17 cellular contexts compared by ENCODE assay signal in the genomic region with DNA sequence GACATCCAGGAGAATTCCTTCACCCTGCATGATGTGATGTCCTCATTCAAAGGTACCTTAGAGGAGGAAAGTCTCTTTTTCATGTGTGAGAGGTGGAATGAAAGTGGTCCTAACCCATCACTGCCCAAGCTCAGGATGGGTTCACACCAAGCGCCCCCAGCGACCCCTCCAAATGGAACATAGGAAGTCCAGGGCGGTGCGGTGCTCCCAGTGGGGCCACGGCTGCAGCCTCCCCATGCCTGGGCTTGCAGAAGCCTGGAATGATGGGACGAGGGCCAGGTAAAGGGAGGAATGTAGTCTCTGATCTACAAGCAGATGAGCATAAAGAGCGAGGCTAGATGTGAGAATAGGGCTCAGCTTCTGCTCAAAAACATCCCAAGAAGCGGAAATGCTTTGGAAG.
A peak's percentile ranks its signal among the peaks of the same experiment; 100 is the strongest.
DNase-seq lines count a peak whose midpoint lies in the region; ATAC-seq and TF ChIP-seq lines count a peak whose summit lies in the region.
"Had no signal": no experiment of that assay in that cellular context is flagged by ENCODE, and none has a peak within 500 bp of the region (broad histone marks: within the 10 kb centered on the region; RNA-seq: fewer than 3 reads in every experiment).

No MANE protein-coding gene starts in this region.

- no peaks in the 10 kb centered on the region for H3K36me3 ChIP-seq in right atrium auricular region
- H3K36me3 ChIP-seq in thyroid gland, result no peaks in the 10 kb centered on the region

- H3K4me3 ChIP-seq in right atrium auricular region, result no peak overlapping the region
- H3K4me3 ChIP-seq in dorsolateral prefrontal cortex, result no peak overlapping the region
- no peak overlapping the region for H3K4me3 ChIP-seq in thyroid gland (replicated peaks in 1 of 3)
- H3K4me3 ChIP-seq: BLaER1, GM23248 had no signal

- TF ChIP-seq CTCF in right atrium auricular region (IDR thresholded peaks at IDR 0.05) (no peak), dorsolateral prefrontal cortex (IDR thresholded peaks at IDR 0.05 in 54 of 56, conservative IDR thresholded peaks at IDR 0.05 in 2 of 56; ENCODE audit: low read depth in 1 of 56, partially characterized antibody in 56 of 56) (no peak), thyroid gland (IDR thresholded peaks at IDR 0.05) (no peak)

- TF ChIP-seq POLR2A in thyroid gland (IDR thresholded peaks at IDR 0.05), result no peak

- WGBS in thyroid gland, 2 donors, result 95 to 98% methylated on average over 8 of the region's 8 CpGs

- H3K9me3 ChIP-seq in right atrium auricular region (no peaks in the 10 kb centered on the region), thyroid gland (no peaks in the 10 kb centered on the region)
- H3K9me3 ChIP-seq: BLaER1, Caco-2 had no signal

- intact Hi-C loops in left cardiac atrium (cut with DNase I), result no loop called here
- intact Hi-C loops in dorsolateral prefrontal cortex (cut with DNase I), result no loop called here
- intact Hi-C loops in thyroid gland (cut with DNase I), result no loop called here

- DNase-seq in right atrium auricular region (ENCODE audit: low spot score) (peak; percentile 34), left cardiac atrium (no peak), dorsolateral prefrontal cortex (no peak), thyroid gland (no peak), NCI-H146 treated with DMSO at 0.1 percent for 48 hours (lab: John Stamatoyannopoulos, UW; ENCODE audit: unreplicated experiment) (no peak), SIG-M5 (lab: John Stamatoyannopoulos, UW) (no peak)
- DNase-seq: Caco-2; CD4-positive, CD25-positive, alpha-beta regulatory T cell; CD8-positive, alpha-beta T cell; DMS153; DND-41; GM23248; H9 had no signal

- no peak for ATAC-seq in left cardiac atrium
- ATAC-seq: CD8-positive, alpha-beta T cell; HCT116 had no signal

- H3K4me1 ChIP-seq in right atrium auricular region (peaks cover 0 to 30% of the 10 kb centered on the region in 2 donors), thyroid gland (peaks cover 23% of the 10 kb centered on the region in 2 donors)

- H3K27me3 ChIP-seq in right atrium auricular region (no peaks in the 10 kb centered on the region), dorsolateral prefrontal cortex (no peaks in the 10 kb centered on the region), thyroid gland (no peaks in the 10 kb centered on the region)
- H3K27me3 ChIP-seq: BLaER1 had no signal

- H3K27ac ChIP-seq in right atrium auricular region, result no peak overlapping the region
- H3K27ac ChIP-seq in dorsolateral prefrontal cortex, result peak overlapping the region in 50 of 59 donors; percentile 17 to 88 (median 66)
- peak overlapping the region in 2 of 3 donors; percentile 21 to 47 for H3K27ac ChIP-seq in thyroid gland
- H3K27ac ChIP-seq: 22Rv1, BLaER1, C4-2B, GM23248 had no signal

Comparison
In these comparisons a context has a peak if more than half of its experiments do, and no peak if none do; other contexts are left out.
1. H3K27ac ChIP-seq: peak in dorsolateral prefrontal cortex (50 of 59) and thyroid gland (2 of 3); none in right atrium auricular region (0 of 2).